Comparison of ENCODE assay signal across 11 cellular contexts in genomic region chr7:129989466-129989865, GRCh38. TPM values are rescaled to one million over a fixed set of nuclear protein-coding genes. Genes with fewer than 3 reads are reported as not detected.
DNase-seq lines count a peak whose midpoint lies in the region; ATAC-seq and TF ChIP-seq lines count a peak whose summit lies in the region.
"Had no signal": no experiment of that assay in that cellular context is flagged by ENCODE, and none has a peak within 500 bp of the region (broad histone marks: within the 10 kb centered on the region; RNA-seq: fewer than 3 reads in every experiment).

No MANE protein-coding gene starts in this region.

- in situ Hi-C loops in GM13976 (cut with MboI; ENCODE audit: low sequenced_read_pairs, unreplicated experiment): no loop called here

- H3K9me3 ChIP-seq in aorta (ENCODE audit: control insufficient read depth, low read length): no peaks in the 10 kb centered on the region
- H3K9me3 ChIP-seq: MG63 had no signal

- H3K27ac ChIP-seq in RWPE1 (0 out of 2 replicates have a peak overlapping the region, but pooled peaks have one; percentile 9), aorta (ENCODE audit: low read depth in 1 of 2, low read length in 2 of 2) (no peak overlapping the region)
- H3K27ac ChIP-seq: coronary artery had no signal

- H3K36me3 ChIP-seq in aorta (ENCODE audit: control insufficient read depth in 1 of 2, insufficient read depth in 2 of 2, low read length in 1 of 2): no peaks in the 10 kb centered on the region
- H3K36me3 ChIP-seq: MG63 had no signal

- H3K27me3 ChIP-seq in aorta (ENCODE audit: control insufficient read depth in 1 of 2, insufficient read depth in 2 of 2, low read length in 1 of 2): no peaks in the 10 kb centered on the region
- H3K27me3 ChIP-seq: MG63 had no signal

- DNase-seq in GM13976 (ENCODE audit: low spot score) (peak; percentile 73), RWPE1 (ENCODE audit: low spot score) (no peak), aorta (no peak), cortex of kidney (lab: John Stamatoyannopoulos, UW) (no peak), cerebellar nuclear complex (lab: John Stamatoyannopoulos, UW) (no peak)
- DNase-seq in activated naive CD8-positive, alpha-beta T cell treated with anti-CD3 and anti-CD28 coated beads, Interleukin-2, amount 50 U/mL, for 16 hours (ENCODE audit: low read depth, low spot score): peak; percentile 29
- peak; percentile 28 to 43 for DNase-seq in stimulated activated CD4-positive, alpha-beta T cell treated with anti-CD3 and anti-CD28 coated beads, Interleukin-4, amount 100 ng/mL, for 4 hours
- DNase-seq: activated B cell treated with CpG ODN at 0.5 μM for 24 hours, MG63 had no signal

- POLR2A ChIA-PET in RWPE1 (lab: Yijun Ruan, JAX; ENCODE audit: low non-redundant PET): no interaction called here

- no peak overlapping the region for H3K4me3 ChIP-seq in aorta (ENCODE audit: low read length in 2 of 2)
- H3K4me3 ChIP-seq: coronary artery, MG63 had no signal

- ATAC-seq in aorta (ENCODE audit: low FRiP score) (no peak), HG02610 (IDR thresholded peaks at IDR 0.05; ENCODE audit: unreplicated experiment) (no peak)

- WGBS in aorta, 2 donors: 43 to 45% methylated on average over 4 of the region's 4 CpGs

- intact Hi-C loops in aorta (cut with DNase I): no loop called here

- CTCF ChIA-PET in RWPE1 (lab: Yijun Ruan, JAX): no interaction called here

- TF ChIP-seq CTCF in GM13976 (IDR thresholded peaks at IDR 0.05; ENCODE audit: borderline replicate concordance, control extremely low read depth, extremely low read depth, insufficient read depth, missing control alignments): no peak
- no peak for TF ChIP-seq CTCF in RWPE1 (conservative IDR thresholded peaks at IDR 0.05; ENCODE audit: low read depth)

- no peaks in the 10 kb centered on the region for H3K4me1 ChIP-seq in aorta (ENCODE audit: control insufficient read depth in 1 of 2, insufficient read depth in 2 of 2, low read length in 2 of 2)

RNA-seq across cellular contexts. Expression of gene UBE2H, which starts 36.7 kb away (rescaled TPM):
- 100 to 1,000 TPM; 141 to 173 TPM for total RNA-seq in aorta
- polyA plus RNA-seq in aorta: 10 to 100 TPM; 52.3 to 57.9 TPM

Comparison
In these comparisons a context has a peak if more than half of its experiments do, and no peak if none do; other contexts are left out.
1. DNase-seq: peak in GM13976 (single experiment), activated naive CD8-positive, alpha-beta T cell treated with anti-CD3 and anti-CD28 coated beads, Interleukin-2, amount 50 U/mL, for 16 hours (single experiment) and stimulated activated CD4-positive, alpha-beta T cell treated with anti-CD3 and anti-CD28 coated beads, Interleukin-4, amount 100 ng/mL, for 4 hours (2 of 2); none in RWPE1 (single experiment), aorta (0 of 2), cortex of kidney (single experiment) and cerebellar nuclear complex (0 of 2).